Comparison of ENCODE assay signal across 1 cellular context in the genomic region with DNA sequence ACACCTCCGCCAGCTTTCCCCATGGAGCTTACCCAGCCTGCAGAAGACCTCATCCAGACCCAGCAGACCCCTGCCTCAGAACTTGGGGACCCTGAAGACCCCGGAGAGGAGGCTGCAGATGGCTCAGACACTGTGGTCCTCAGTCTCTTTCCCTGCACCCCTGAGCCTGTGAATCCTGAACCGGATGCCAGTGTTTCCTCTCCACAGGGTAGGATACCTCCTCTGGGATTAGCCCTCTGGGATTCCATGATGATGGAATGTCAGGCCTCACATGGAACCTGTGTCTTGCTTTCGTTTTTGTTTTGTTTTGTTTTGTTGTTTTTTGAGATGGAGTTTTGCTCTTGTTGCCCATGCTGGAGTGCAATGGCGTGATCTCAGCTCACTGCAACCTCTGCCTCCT.
TF ChIP-seq lines count a peak whose summit lies in the region.

No MANE protein-coding gene starts in this region.

TF ChIP-seq in HepG2, 621 proteins besides CTCF, POLR2A, EP300 and RAD21:
- TF ChIP-seq ZNF598 (CRISPR knock-in tag; IDR thresholded peaks at IDR 0.05; ENCODE audit: borderline replicate concordance) (0 out of 2 replicates have a peak, but pooled peaks have one; percentile 42), HCFC1 (IDR thresholded peaks at IDR 0.05; ENCODE audit: low read depth, low read length) (no peak)
TF ChIP-seq in HepG2: peak in this region for 1.
